1 cellular context compared by ENCODE assay signal in the genomic region with DNA sequence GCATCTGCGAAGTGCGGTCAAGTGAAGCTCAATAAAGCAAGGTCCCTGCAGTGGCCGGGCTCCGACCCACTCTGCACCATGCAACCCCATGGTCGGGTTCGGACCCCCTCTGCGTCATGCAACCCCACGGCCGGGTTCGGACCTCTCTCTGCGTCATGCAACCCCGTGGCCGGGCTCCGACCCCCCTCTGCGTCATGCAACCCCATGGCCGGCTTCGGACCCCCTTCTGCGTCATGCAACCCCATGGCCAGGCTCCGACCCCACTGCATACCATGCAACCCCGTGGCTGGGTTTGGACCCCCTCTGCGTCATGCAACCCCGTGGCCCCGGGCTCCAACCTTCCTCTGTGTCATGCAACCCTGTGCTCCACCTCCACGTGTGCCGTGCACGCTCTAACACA.
TF ChIP-seq lines count a peak whose summit lies in the region.

No MANE protein-coding gene starts in this region.

TF ChIP-seq in HepG2, 621 proteins besides CTCF, POLR2A, EP300 and RAD21:
- TF ChIP-seq AGO2 (optimal IDR thresholded peaks at IDR 0.05; ENCODE audit: low read depth, low read length) (peak; percentile 70), TRIM24 (CRISPR knock-in tag; IDR thresholded peaks at IDR 0.05) (no peak), ZNF614 (CRISPR knock-in tag; IDR thresholded peaks at IDR 0.05; ENCODE audit: borderline replicate concordance) (no peak), KLF12 (CRISPR knock-in tag; IDR thresholded peaks at IDR 0.05; ENCODE audit: borderline replicate concordance) (no peak)
- TF ChIP-seq, protein P1, sequence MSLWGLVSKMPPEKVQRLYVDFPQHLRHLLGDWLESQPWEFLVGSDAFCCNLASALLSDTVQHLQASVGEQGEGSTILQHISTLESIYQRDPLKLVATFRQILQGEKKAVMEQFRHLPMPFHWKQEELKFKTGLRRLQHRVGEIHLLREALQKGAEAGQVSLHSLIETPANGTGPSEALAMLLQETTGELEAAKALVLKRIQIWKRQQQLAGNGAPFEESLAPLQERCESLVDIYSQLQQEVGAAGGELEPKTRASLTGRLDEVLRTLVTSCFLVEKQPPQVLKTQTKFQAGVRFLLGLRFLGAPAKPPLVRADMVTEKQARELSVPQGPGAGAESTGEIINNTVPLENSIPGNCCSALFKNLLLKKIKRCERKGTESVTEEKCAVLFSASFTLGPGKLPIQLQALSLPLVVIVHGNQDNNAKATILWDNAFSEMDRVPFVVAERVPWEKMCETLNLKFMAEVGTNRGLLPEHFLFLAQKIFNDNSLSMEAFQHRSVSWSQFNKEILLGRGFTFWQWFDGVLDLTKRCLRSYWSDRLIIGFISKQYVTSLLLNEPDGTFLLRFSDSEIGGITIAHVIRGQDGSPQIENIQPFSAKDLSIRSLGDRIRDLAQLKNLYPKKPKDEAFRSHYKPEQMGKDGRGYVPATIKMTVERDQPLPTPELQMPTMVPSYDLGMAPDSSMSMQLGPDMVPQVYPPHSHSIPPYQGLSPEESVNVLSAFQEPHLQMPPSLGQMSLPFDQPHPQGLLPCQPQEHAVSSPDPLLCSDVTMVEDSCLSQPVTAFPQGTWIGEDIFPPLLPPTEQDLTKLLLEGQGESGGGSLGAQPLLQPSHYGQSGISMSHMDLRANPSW (CRISPR knock-in tag; IDR thresholded peaks at IDR 0.05; ENCODE audit: borderline replicate concordance) = no peak
